ENCODE assay signal across 22 cellular contexts in genomic region chr16:68359398-68360191, GRCh38.
"Had no signal": no experiment of that assay in that cellular context is flagged by ENCODE, and none has a peak within 500 bp of the region (broad histone marks: within the 10 kb centered on the region; RNA-seq: fewer than 3 reads in every experiment).

No MANE protein-coding gene starts in this region.

- H3K27me3 ChIP-seq: pancreas, tibial nerve had no signal

- H3K4me3 ChIP-seq: esophagus muscularis mucosa, pancreas, prostate gland, tibial nerve had no signal

- DNase-seq: activated CD4-positive, alpha-beta memory T cell treated with anti-CD3 and anti-CD28 coated beads for 36 hours; activated CD4-positive, alpha-beta T cell treated with anti-CD3 and anti-CD28 coated beads for 48 hours; activated CD8-positive, alpha-beta memory T cell treated with anti-CD3 and anti-CD28 coated beads, Interleukin-2, amount 50 U/mL, for 4 hours; activated effector memory CD4-positive, alpha-beta T cell treated with anti-CD3 and anti-CD28 coated beads, Interleukin-2, amount 50 U/mL, for 16 hours; activated naive CD4-positive, alpha-beta T cell treated with anti-CD3 and anti-CD28 coated beads, Interleukin-2, amount 10 ng/mL, durations not matched to agents 7 days and 5 days; activated T-cell treated with anti-CD3 and anti-CD28 coated beads, Interleukin-2, amount 50 U/mL, for 1 hour; amygdala; caudate nucleus; foreskin keratinocyte; kidney glomerular epithelial cell; left ventricle myocardium superior; naive B cell; nephron progenitor cell; stimulated activated naive CD4-positive, alpha-beta T cell treated with Interleukin-2 at 50 U/mL for 16 hours; T-helper 9 cell had no signal

- FAIRE-seq: endothelial cell of umbilical vein, pancreas, TTC549 had no signal

- H3K4me1 ChIP-seq: foreskin keratinocyte, pancreas had no signal

- ATAC-seq: foreskin keratinocyte, left ventricle myocardium superior, pancreas had no signal

- H3K9me3 ChIP-seq: esophagus muscularis mucosa, pancreas, prostate gland, tibial nerve had no signal

- H3K27ac ChIP-seq: esophagus muscularis mucosa, foreskin keratinocyte, pancreas, prostate gland, tibial nerve, VCaP had no signal
